ENCODE assay signal across 33 cellular contexts in genomic region chr5:174101331-174101730, GRCh38. TPM values are rescaled to one million over a fixed set of nuclear protein-coding genes. Genes with fewer than 3 reads are reported as not detected.
"Had no signal": no experiment of that assay in that cellular context is flagged by ENCODE, and none has a peak within 500 bp of the region (broad histone marks: within the 10 kb centered on the region; RNA-seq: fewer than 3 reads in every experiment).

No MANE protein-coding gene starts in this region.

- H3K36me3 ChIP-seq: adrenal gland, esophagus squamous epithelium, gastroesophageal sphincter, heart right ventricle, WERI-Rb-1 had no signal

- H3K4me3 ChIP-seq: adrenal gland, body of pancreas, esophagus squamous epithelium, gastroesophageal sphincter, heart right ventricle, hepatocyte had no signal

- ATAC-seq: activated CD4-positive, CD25-positive, alpha-beta regulatory T cell treated with anti-CD3 and anti-CD28 coated beads, Interleukin-2, amount 50 U/mL, for 24 hours; activated CD8-positive, alpha-beta T cell treated with anti-CD3 and anti-CD28 coated beads for 36 hours; activated naive CD8-positive, alpha-beta T cell treated with anti-CD3 and anti-CD28 coated beads, Interleukin-2, amount 50 U/mL, for 24 hours; activated T-cell treated with anti-CD3 and anti-CD28 coated beads, Interleukin-2, amount 50 U/mL, for 4 hours; activated T-helper 17 cell treated with anti-CD3 and anti-CD28 coated beads, Interleukin-2, amount 50 U/mL, for 72 hours; body of pancreas; effector memory CD8-positive, alpha-beta T cell; gastroesophageal sphincter; heart right ventricle had no signal

- H3K79me2 ChIP-seq: hepatocyte had no signal

- H3K27me3 ChIP-seq: adrenal gland, body of pancreas, gastroesophageal sphincter, hepatocyte had no signal

- DNase-seq: activated B cell treated with CpG ODN at 0.5 μM for 24 hours; activated CD4-positive, alpha-beta T cell treated with anti-CD3 and anti-CD28 coated beads for 48 hours; activated CD4-positive, alpha-beta T cell treated with anti-CD3 and anti-CD28 coated beads, Interleukin-2, amount 50 U/mL, for 1 hour; activated CD4-positive, alpha-beta T cell treated with anti-CD3 and anti-CD28 coated beads, Interleukin-2, amount 50 U/mL, for 48 hours; activated CD8-positive, alpha-beta memory T cell treated with anti-CD3 and anti-CD28 coated beads for 24 hours; activated CD8-positive, alpha-beta T cell treated with anti-CD3 and anti-CD28 coated beads for 36 hours; activated effector memory CD4-positive, alpha-beta T cell treated with anti-CD3 and anti-CD28 coated beads, Interleukin-2, amount 50 U/mL, for 16 hours; activated naive CD4-positive, alpha-beta T cell treated with anti-CD3 and anti-CD28 coated beads for 36 hours; activated naive CD8-positive, alpha-beta T cell treated with anti-CD3 and anti-CD28 coated beads for 36 hours; activated naive CD8-positive, alpha-beta T cell treated with anti-CD3 and anti-CD28 coated beads, Interleukin-2, amount 50 U/mL, for 24 hours; activated T-cell treated with anti-CD3 and anti-CD28 coated beads, Interleukin-2, amount 50 U/mL, for 4 hours; adrenal gland; amygdala; aorta; body of pancreas; cortex of kidney; dermis blood vessel endothelial cell; effector CD4-positive, alpha-beta T cell; effector memory CD8-positive, alpha-beta T cell; esophagus squamous epithelium; foreskin melanocyte; heart right ventricle; T1000; WERI-Rb-1 had no signal

- H3K27ac ChIP-seq: adrenal gland, body of pancreas, epithelial cell of prostate, esophagus squamous epithelium, gastroesophageal sphincter, heart right ventricle, hepatocyte, WERI-Rb-1 had no signal

- H3K4me1 ChIP-seq: adrenal gland, body of pancreas, gastroesophageal sphincter, heart right ventricle had no signal

- H3K9me3 ChIP-seq: adrenal gland, body of pancreas, esophagus squamous epithelium, gastroesophageal sphincter, heart right ventricle had no signal

- H2AFZ ChIP-seq: hepatocyte had no signal

- H3K4me2 ChIP-seq: hepatocyte had no signal

RNA-seq across cellular contexts. Expression of gene NSG2, which starts 55.8 kb away (rescaled TPM):
- total RNA-seq: activated B cell treated with CpG ODN at 0.5 μM for 24 hours; activated CD8-positive, alpha-beta T cell treated with anti-CD3 and anti-CD28 coated beads for 36 hours; activated naive CD4-positive, alpha-beta T cell treated with anti-CD3 and anti-CD28 coated beads for 36 hours; activated naive CD8-positive, alpha-beta T cell treated with anti-CD3 and anti-CD28 coated beads for 36 hours; activated T-cell treated with anti-CD3 and anti-CD28 coated beads, Interleukin-2, amount 50 U/mL, for 4 hours; activated T-helper 17 cell treated with anti-CD3 and anti-CD28 coated beads, Interleukin-2, amount 50 U/mL, for 72 hours; aorta; chondrocyte; dermis blood vessel endothelial cell; endothelial cell of umbilical vein; esophagus squamous epithelium; fibroblast of lung; glomerular endothelial cell had no signal
- polyA plus RNA-seq: endothelial cell of umbilical vein, fibroblast of lung, hepatocyte had no signal
